Comparison of ENCODE assay signal across 1 cellular context in genomic region chr7:107168233-107169119, GRCh38.
TF ChIP-seq lines count a peak whose summit lies in the region.

Gene HBP1 (plus strand): TSS chr7:107169003. CDS start chr7:107179894, 10,891 bp downstream.

TF ChIP-seq in K562, 482 proteins besides CTCF, POLR2A, EP300 and RAD21 (continued from another document and continues in another):
- peak; percentile 100 for TF ChIP-seq PBX2 (CRISPR knock-in tag; IDR thresholded peaks at IDR 0.05; ENCODE audit: low read depth)
- TF ChIP-seq PBX2 (tag; conservative IDR thresholded peaks at IDR 0.05; ENCODE audit: low read depth), result peak; percentile 100
- peak; percentile 12; the same call in 1 of the 2 replicates for TF ChIP-seq HMGXB4 (CRISPR knock-in tag; IDR thresholded peaks at IDR 0.05)
- TF ChIP-seq ARID3A (IDR thresholded peaks at IDR 0.05; ENCODE audit: borderline replicate concordance, low read depth, low read length), result peak; percentile 100
- TF ChIP-seq SMC3 (conservative IDR thresholded peaks at IDR 0.05; ENCODE audit: insufficient read depth, low read depth, low read length), result 0 out of 2 replicates have a peak, but pooled peaks have one; percentile 2
- 0 out of 2 replicates have a peak, but pooled peaks have one; percentile 34 for TF ChIP-seq HES1 (IDR thresholded peaks at IDR 0.05; ENCODE audit: low read depth)
- TF ChIP-seq MAFK (IDR thresholded peaks at IDR 0.05; ENCODE audit: low read length), result 0 out of 2 replicates have a peak, but pooled peaks have one; percentile 2
- TF ChIP-seq ZBTB12 (CRISPR knock-in tag; IDR thresholded peaks at IDR 0.05), result peak; percentile 76
- peak; percentile 40 for TF ChIP-seq E2F8 (IDR thresholded peaks at IDR 0.05; ENCODE audit: low read depth, partially characterized antibody)
- peak; percentile 76 to 95; a peak in 3 of 4 replicates for TF ChIP-seq MAZ (CRISPR knock-in tag; conservative IDR thresholded peaks at IDR 0.05 in 1 of 2, IDR thresholded peaks at IDR 0.05 in 1 of 2)
- 0 out of 2 replicates have a peak, but pooled peaks have one; percentile 43 for TF ChIP-seq MYNN (IDR thresholded peaks at IDR 0.05)
- TF ChIP-seq MYNN (CRISPR knock-in tag; IDR thresholded peaks at IDR 0.05), result no peak
- TF ChIP-seq HLTF (IDR thresholded peaks at IDR 0.05), result 0 out of 2 replicates have a peak, but pooled peaks have one; percentile 63
- TF ChIP-seq ATF7 (IDR thresholded peaks at IDR 0.05), result peak; percentile 93
- peak; percentile 97 for TF ChIP-seq ZNF143 (CRISPR knock-in tag; IDR thresholded peaks at IDR 0.05)
- 0 out of 2 replicates have a peak, but pooled peaks have one; percentile 48 for TF ChIP-seq LARP7 (IDR thresholded peaks at IDR 0.05)
- TF ChIP-seq XRCC5 (IDR thresholded peaks at IDR 0.05; ENCODE audit: low read depth, low read length), result 0 out of 2 replicates have a peak, but pooled peaks have one; percentile 35
- TF ChIP-seq ZNF165 (CRISPR knock-in tag; IDR thresholded peaks at IDR 0.05; ENCODE audit: borderline replicate concordance), result no peak
- 0 out of 2 replicates have a peak, but pooled peaks have one; percentile 2 for TF ChIP-seq CGGBP1 (CRISPR knock-in tag; IDR thresholded peaks at IDR 0.05)
- no peak; the same call in 1 of the 2 replicates for TF ChIP-seq ZNF263 (CRISPR knock-in tag; IDR thresholded peaks at IDR 0.05; ENCODE audit: borderline replicate concordance)
- TF ChIP-seq THAP7 (CRISPR knock-in tag; IDR thresholded peaks at IDR 0.05), result no peak
- peak; percentile 61 for TF ChIP-seq RB1 (IDR thresholded peaks at IDR 0.05; ENCODE audit: low read depth)
- 0 out of 4 replicates have a peak, but pooled peaks of 1 of the 2 experiments have one; percentile 79 for TF ChIP-seq MLX (CRISPR knock-in tag; conservative IDR thresholded peaks at IDR 0.05)
- TF ChIP-seq TARDBP (IDR thresholded peaks at IDR 0.05), result peak; percentile 31; the same call in 1 of the 2 replicates
- peak; percentile 62 for TF ChIP-seq NCOR1 (IDR thresholded peaks at IDR 0.05)
- TF ChIP-seq ZNF766 (CRISPR knock-in tag; conservative IDR thresholded peaks at IDR 0.05), result peak; percentile 94
- no peak for TF ChIP-seq RBM22 (IDR thresholded peaks at IDR 0.05; ENCODE audit: low read depth, low read length, poor library complexity, severe bottlenecking)
- no peak; the same call in 1 of the 2 replicates for TF ChIP-seq STAT5A (IDR thresholded peaks at IDR 0.05; ENCODE audit: borderline replicate concordance, low read length)
- TF ChIP-seq ZNF644 (tag; IDR thresholded peaks at IDR 0.05; ENCODE audit: low read depth), result peak; percentile 19; the same call in 1 of the 2 replicates
- peak; percentile 87 for TF ChIP-seq ETV1 (tag; conservative IDR thresholded peaks at IDR 0.05; ENCODE audit: low read depth)
- no peak for TF ChIP-seq PCBP2 (IDR thresholded peaks at IDR 0.05; ENCODE audit: low read depth, low read length, poor library complexity, severe bottlenecking)
- no peak for TF ChIP-seq HNRNPL (IDR thresholded peaks at IDR 0.05; ENCODE audit: low read depth, low read length)
- no peak; the same call in 1 of the 2 replicates for TF ChIP-seq ZNF316 (IDR thresholded peaks at IDR 0.05)
- peak; percentile 95; the same call in 1 of the 2 replicates for TF ChIP-seq HBP1 (CRISPR knock-in tag; IDR thresholded peaks at IDR 0.05)
- TF ChIP-seq SAP30 (IDR thresholded peaks at IDR 0.05; ENCODE audit: borderline replicate concordance, insufficient read depth, low read depth, low read length, poor library complexity, severe bottlenecking), result peak; percentile 98
- no peak for TF ChIP-seq TRIM24 (IDR thresholded peaks at IDR 0.05)
- TF ChIP-seq MTA1 (IDR thresholded peaks at IDR 0.05; ENCODE audit: borderline replicate concordance), result no peak
- peak; percentile 98 for TF ChIP-seq MXI1 (IDR thresholded peaks at IDR 0.05; ENCODE audit: low read depth, low read length)
- peak; percentile 100 for TF ChIP-seq MBD2 (IDR thresholded peaks at IDR 0.05; ENCODE audit: borderline replicate concordance, low read depth)
- peak; percentile 93 for TF ChIP-seq TAF7 (tag; IDR thresholded peaks at IDR 0.05)
- peak; percentile 93 for TF ChIP-seq ZFX (CRISPR knock-in tag; IDR thresholded peaks at IDR 0.05)
- TF ChIP-seq ZBTB7A (IDR thresholded peaks at IDR 0.05; ENCODE audit: borderline replicate concordance, control insufficient read depth, low read depth, low read length), result no peak; the same call in 1 of the 2 replicates
- peak; percentile 84 for TF ChIP-seq BHLHE40 (IDR thresholded peaks at IDR 0.05; ENCODE audit: low read length)
- peak; percentile 86 for TF ChIP-seq CTBP1 (IDR thresholded peaks at IDR 0.05; ENCODE audit: borderline replicate concordance)
- peak; percentile 98 for TF ChIP-seq SP2 (IDR thresholded peaks at IDR 0.05; ENCODE audit: extremely low read depth, low read depth, low read length, poor library complexity, severe bottlenecking)
- no peak for TF ChIP-seq SLC30A9 (CRISPR knock-in tag; IDR thresholded peaks at IDR 0.05)
- no peak for TF ChIP-seq XRCC3 (IDR thresholded peaks at IDR 0.05)
- TF ChIP-seq MTA2 (IDR thresholded peaks at IDR 0.05; ENCODE audit: low read depth), result 0 out of 2 replicates have a peak, but pooled peaks have one; percentile 17
- peak; percentile 100 for TF ChIP-seq NEUROD1 (IDR thresholded peaks at IDR 0.05; ENCODE audit: borderline replicate concordance, low read depth, low read length, partially characterized antibody)
- 0 out of 2 replicates have a peak, but pooled peaks have one; percentile 5 for TF ChIP-seq SPI1 (IDR thresholded peaks at IDR 0.05; ENCODE audit: borderline replicate concordance, low read depth, low read length)
- TF ChIP-seq RBM34 (IDR thresholded peaks at IDR 0.05; ENCODE audit: borderline replicate concordance, insufficient read depth, low read length), result no peak
- peak; percentile 94 to 99 for TF ChIP-seq SIN3A (IDR thresholded peaks at IDR 0.05; ENCODE audit: borderline replicate concordance in 2 of 2, control insufficient read depth in 1 of 2, low read depth in 2 of 2, low read length in 2 of 2)
- TF ChIP-seq TFAP4 (CRISPR knock-in tag; IDR thresholded peaks at IDR 0.05; ENCODE audit: borderline replicate concordance), result peak; percentile 68; the same call in 1 of the 2 replicates
